Comparison of ENCODE assay signal across 1 cellular context in the genomic region with DNA sequence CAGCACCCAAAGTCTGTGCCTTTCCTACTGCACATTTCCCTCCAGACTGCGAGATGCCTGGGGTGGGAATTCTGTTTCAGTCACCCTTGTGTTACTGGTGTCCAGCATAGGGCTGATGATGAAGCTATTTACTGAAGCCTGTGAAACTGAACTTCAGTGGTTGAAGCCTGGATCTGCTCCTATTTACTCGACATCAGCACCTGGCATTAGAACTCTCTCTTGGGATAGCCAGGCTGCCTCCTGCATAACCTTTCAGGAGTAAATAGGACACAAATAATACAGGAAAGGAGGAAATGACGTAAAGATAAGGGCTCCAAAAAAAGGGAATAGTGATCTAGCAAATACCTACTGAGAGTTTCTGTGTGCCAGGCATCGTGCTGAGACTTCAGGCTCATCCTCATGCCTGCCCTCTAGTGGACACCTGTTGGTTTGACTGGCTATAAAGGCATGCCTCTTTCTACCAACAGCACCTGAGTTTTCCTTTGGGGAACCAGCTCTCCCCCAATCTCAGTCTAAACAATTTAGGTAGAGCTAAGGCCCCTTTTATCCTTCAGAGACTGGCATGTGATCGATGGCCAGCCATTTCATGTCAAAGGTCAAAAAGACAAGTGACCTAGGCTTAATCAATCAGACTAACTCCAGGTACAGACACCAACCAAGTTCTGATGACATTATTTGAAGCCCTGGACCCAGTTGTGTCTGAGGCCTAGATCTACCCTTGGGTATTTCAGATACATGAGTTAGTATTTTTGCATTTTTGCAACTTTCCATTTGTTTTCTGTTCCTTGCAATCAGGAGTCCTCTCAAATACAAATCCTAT.
TF ChIP-seq lines count a peak whose summit lies in the region.

No MANE protein-coding gene starts in this region.

TF ChIP-seq in HepG2, 621 proteins besides CTCF, POLR2A, EP300 and RAD21 (continued from another document):
- TF ChIP-seq SMAD3 (CRISPR knock-in tag; IDR thresholded peaks at IDR 0.05) (0 out of 2 replicates have a peak, but pooled peaks have one; percentile 42), STAG1 (CRISPR knock-in tag; IDR thresholded peaks at IDR 0.05) (peak; percentile 75), FOXP1 (IDR thresholded peaks at IDR 0.05) (no peak), FOXP1 (CRISPR knock-in tag; IDR thresholded peaks at IDR 0.05) (no peak), KDM1A (CRISPR knock-in tag; IDR thresholded peaks at IDR 0.05) (no peak), MYC (CRISPR knock-in tag; IDR thresholded peaks at IDR 0.05; ENCODE audit: borderline replicate concordance) (no peak), HNRNPUL1 (IDR thresholded peaks at IDR 0.05; ENCODE audit: low read depth, low read length) (no peak), NKX3-1 (CRISPR knock-in tag; IDR thresholded peaks at IDR 0.05) (no peak)
- TF ChIP-seq, protein P1, sequence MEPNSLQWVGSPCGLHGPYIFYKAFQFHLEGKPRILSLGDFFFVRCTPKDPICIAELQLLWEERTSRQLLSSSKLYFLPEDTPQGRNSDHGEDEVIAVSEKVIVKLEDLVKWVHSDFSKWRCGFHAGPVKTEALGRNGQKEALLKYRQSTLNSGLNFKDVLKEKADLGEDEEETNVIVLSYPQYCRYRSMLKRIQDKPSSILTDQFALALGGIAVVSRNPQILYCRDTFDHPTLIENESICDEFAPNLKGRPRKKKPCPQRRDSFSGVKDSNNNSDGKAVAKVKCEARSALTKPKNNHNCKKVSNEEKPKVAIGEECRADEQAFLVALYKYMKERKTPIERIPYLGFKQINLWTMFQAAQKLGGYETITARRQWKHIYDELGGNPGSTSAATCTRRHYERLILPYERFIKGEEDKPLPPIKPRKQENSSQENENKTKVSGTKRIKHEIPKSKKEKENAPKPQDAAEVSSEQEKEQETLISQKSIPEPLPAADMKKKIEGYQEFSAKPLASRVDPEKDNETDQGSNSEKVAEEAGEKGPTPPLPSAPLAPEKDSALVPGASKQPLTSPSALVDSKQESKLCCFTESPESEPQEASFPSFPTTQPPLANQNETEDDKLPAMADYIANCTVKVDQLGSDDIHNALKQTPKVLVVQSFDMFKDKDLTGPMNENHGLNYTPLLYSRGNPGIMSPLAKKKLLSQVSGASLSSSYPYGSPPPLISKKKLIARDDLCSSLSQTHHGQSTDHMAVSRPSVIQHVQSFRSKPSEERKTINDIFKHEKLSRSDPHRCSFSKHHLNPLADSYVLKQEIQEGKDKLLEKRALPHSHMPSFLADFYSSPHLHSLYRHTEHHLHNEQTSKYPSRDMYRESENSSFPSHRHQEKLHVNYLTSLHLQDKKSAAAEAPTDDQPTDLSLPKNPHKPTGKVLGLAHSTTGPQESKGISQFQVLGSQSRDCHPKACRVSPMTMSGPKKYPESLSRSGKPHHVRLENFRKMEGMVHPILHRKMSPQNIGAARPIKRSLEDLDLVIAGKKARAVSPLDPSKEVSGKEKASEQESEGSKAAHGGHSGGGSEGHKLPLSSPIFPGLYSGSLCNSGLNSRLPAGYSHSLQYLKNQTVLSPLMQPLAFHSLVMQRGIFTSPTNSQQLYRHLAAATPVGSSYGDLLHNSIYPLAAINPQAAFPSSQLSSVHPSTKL (CRISPR knock-in tag; IDR thresholded peaks at IDR 0.05): no peak
- TF ChIP-seq, protein P2, sequence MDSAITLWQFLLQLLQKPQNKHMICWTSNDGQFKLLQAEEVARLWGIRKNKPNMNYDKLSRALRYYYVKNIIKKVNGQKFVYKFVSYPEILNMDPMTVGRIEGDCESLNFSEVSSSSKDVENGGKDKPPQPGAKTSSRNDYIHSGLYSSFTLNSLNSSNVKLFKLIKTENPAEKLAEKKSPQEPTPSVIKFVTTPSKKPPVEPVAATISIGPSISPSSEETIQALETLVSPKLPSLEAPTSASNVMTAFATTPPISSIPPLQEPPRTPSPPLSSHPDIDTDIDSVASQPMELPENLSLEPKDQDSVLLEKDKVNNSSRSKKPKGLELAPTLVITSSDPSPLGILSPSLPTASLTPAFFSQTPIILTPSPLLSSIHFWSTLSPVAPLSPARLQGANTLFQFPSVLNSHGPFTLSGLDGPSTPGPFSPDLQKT (CRISPR knock-in tag; IDR thresholded peaks at IDR 0.05; ENCODE audit: borderline replicate concordance): no peak
